In genomic region chr2:28632791-28633190, GRCh38 we compare ENCODE assay signal across 14 cellular contexts.
DNase-seq lines count a peak whose midpoint lies in the region; ATAC-seq and TF ChIP-seq lines count a peak whose summit lies in the region.
"Had no signal": no experiment of that assay in that cellular context is flagged by ENCODE, and none has a peak within 500 bp of the region (broad histone marks: within the 10 kb centered on the region; RNA-seq: fewer than 3 reads in every experiment).

No MANE protein-coding gene starts in this region.

- no peak overlapping the region for H4K5ac ChIP-seq in IMR-90 (ENCODE audit: low read depth, low read length)

- H3K56ac ChIP-seq in IMR-90 (ENCODE audit: extremely low read depth, insufficient read depth, low read length) = no peak overlapping the region

- no peak overlapping the region for H2BK12ac ChIP-seq in neuronal stem cell (ENCODE audit: low read length)

- no peaks in the 10 kb centered on the region for H3K27me3 ChIP-seq in IMR-90 (ENCODE audit: control insufficient read depth, insufficient read depth, low read length)
- no peaks in the 10 kb centered on the region for H3K27me3 ChIP-seq in ascending aorta
- no peaks in the 10 kb centered on the region for H3K27me3 ChIP-seq in neuronal stem cell (ENCODE audit: control insufficient read depth in 3 of 3, insufficient read depth in 3 of 3, low read depth in 1 of 3, low read length in 3 of 3)
- no peaks in the 10 kb centered on the region for H3K27me3 ChIP-seq in thoracic aorta (replicated peaks; ENCODE audit: insufficient read depth)
- H3K27me3 ChIP-seq: BLaER1 treated with 17β-estradiol and CSF1 and Interleukin-3, amounts not matched to agents 10 nM and 100 nM had no signal

- CTCF ChIA-PET in IMR-90 (lab: Yijun Ruan, JAX) = no interaction called here

- H4K8ac ChIP-seq in IMR-90 (ENCODE audit: low read depth in 2 of 2, low read length in 2 of 2) (no peak overlapping the region), neuronal stem cell (ENCODE audit: low read depth, low read length) (no peak overlapping the region)

- TF ChIP-seq RAD21 in IMR-90 (IDR thresholded peaks at IDR 0.05; ENCODE audit: low read length) = no peak

- H3K9ac ChIP-seq in IMR-90 (ENCODE audit: low read depth, low read length) (no peak overlapping the region), neuronal stem cell (ENCODE audit: low read depth, low read length, poor library complexity) (no peak overlapping the region)
- H3K9ac ChIP-seq: BLaER1 treated with 17β-estradiol and CSF1 and Interleukin-3, amounts not matched to agents 10 nM and 100 nM; KMS-11 had no signal

- BruUV-seq in IMR-90 (replicated peaks; lab: Mats Ljungman, UMichigan) = no TSS peak

- peak overlapping the region; percentile 29 for H2AFZ ChIP-seq in IMR-90 (replicated peaks; ENCODE audit: low read length, poor library complexity)
- H2AFZ ChIP-seq in neuronal stem cell (ENCODE audit: low read length) = no peak overlapping the region

- H4K20me1 ChIP-seq in IMR-90 (ENCODE audit: insufficient read depth, low read length) = no peaks in the 10 kb centered on the region
- H4K20me1 ChIP-seq: BLaER1 treated with 17β-estradiol and CSF1 and Interleukin-3, amounts not matched to agents 10 nM and 100 nM had no signal

- no peak overlapping the region for H3K4me2 ChIP-seq in IMR-90 (ENCODE audit: low read depth, low read length)
- H3K4me2 ChIP-seq in neuronal stem cell (ENCODE audit: insufficient read depth, low read length, poor library complexity, severe bottlenecking) = no peak overlapping the region
- H3K4me2 ChIP-seq: BLaER1 treated with 17β-estradiol and CSF1 and Interleukin-3, amounts not matched to agents 10 nM and 100 nM; KMS-11 had no signal

- peak overlapping the region; percentile 50 for H2AK9ac ChIP-seq in IMR-90 (replicated peaks; ENCODE audit: low read depth, low read length, poor library complexity)

- POLR2A ChIA-PET in IMR-90 (lab: Charles Lee; ENCODE audit: unreplicated experiment) = no interaction called here

- no peak overlapping the region for H2BK5ac ChIP-seq in IMR-90 (ENCODE audit: low read depth, low read length, poor library complexity, severe bottlenecking)
- H2BK5ac ChIP-seq in neuronal stem cell (ENCODE audit: low read length) = no peak overlapping the region

- dilution Hi-C loops in IMR-90 (cut with HindIII; ENCODE audit: low sequenced_read_pairs, unreplicated experiment) = no loop called here

- no peaks in the 10 kb centered on the region for H3K79me1 ChIP-seq in IMR-90 (ENCODE audit: low read depth in 1 of 2, low read length in 2 of 2)
- H3K79me1 ChIP-seq in neuronal stem cell (ENCODE audit: low read depth, low read length) = no peaks in the 10 kb centered on the region

- no peak overlapping the region for H3K18ac ChIP-seq in IMR-90 (ENCODE audit: low read depth, low read length)
- H3K18ac ChIP-seq in neuronal stem cell (ENCODE audit: low read length) = peak overlapping the region; percentile 41

- H3K4me1 ChIP-seq in IMR-90 (ENCODE audit: control insufficient read depth, insufficient read depth, low read length) (peaks cover 10% of the 10 kb centered on the region), ascending aorta (peaks cover 23 to 61% of the 10 kb centered on the region in 2 donors), neuronal stem cell (ENCODE audit: control insufficient read depth in 2 of 2, insufficient read depth in 1 of 2, low read depth in 1 of 2, low read length in 2 of 2) (peaks cover 8 to 13% of the 10 kb centered on the region in 2 donors), thoracic aorta (ENCODE audit: control insufficient read depth in 1 of 2, low read depth in 2 of 2) (peaks cover 47 to 94% of the 10 kb centered on the region in 2 donors)

- peaks cover 16% of the 10 kb centered on the region for H3K9me1 ChIP-seq in IMR-90 (ENCODE audit: insufficient read depth, low read length)

- H3K9me3 ChIP-seq in IMR-90 (ENCODE audit: control insufficient read depth, insufficient read depth, low read length) (no peaks in the 10 kb centered on the region), ascending aorta (no peaks in the 10 kb centered on the region), neuronal stem cell (replicated peaks in 1 of 2; ENCODE audit: control insufficient read depth in 2 of 2, insufficient read depth in 1 of 2, low read depth in 1 of 2, low read length in 2 of 2) (no peaks in the 10 kb centered on the region), thoracic aorta (no peaks in the 10 kb centered on the region)
- H3K9me3 ChIP-seq: BLaER1 treated with 17β-estradiol and CSF1 and Interleukin-3, amounts not matched to agents 10 nM and 100 nM had no signal

- intact Hi-C loops in IMR-90 (cut with micrococcal nuclease) (no loop called here), ascending aorta (cut with DNase I) (loop anchor here (10.0 kb wide), 1 partner anchor 238 kb away; the partner anchor contains the start of gene FOSL2)

- H3K14ac ChIP-seq in IMR-90 (replicated peaks; ENCODE audit: low read depth, low read length) = no peak overlapping the region
- H3K14ac ChIP-seq in neuronal stem cell (ENCODE audit: low read length) = no peak overlapping the region

- H3K4me3 ChIP-seq in IMR-90 (ENCODE audit: insufficient read depth, low read depth, low read length) = no peak overlapping the region
- no peak overlapping the region for H3K4me3 ChIP-seq in ascending aorta
- no peak overlapping the region for H3K4me3 ChIP-seq in neuronal stem cell (ENCODE audit: low read length in 2 of 2)
- H3K4me3 ChIP-seq in thoracic aorta = no peak overlapping the region
- H3K4me3 ChIP-seq: BLaER1 treated with 17β-estradiol and CSF1 and Interleukin-3, amounts not matched to agents 10 nM and 100 nM had no signal

- in situ Hi-C loops in IMR-90 (cut with MboI; ENCODE audit: low sequenced_read_pairs) = no loop called here

- H2BK20ac ChIP-seq in IMR-90 (ENCODE audit: low read depth, low read length) = no peak overlapping the region

- H3K36me3 ChIP-seq in IMR-90 (ENCODE audit: control insufficient read depth, insufficient read depth, low read length) (no peaks in the 10 kb centered on the region), ascending aorta (no peaks in the 10 kb centered on the region), neuronal stem cell (replicated peaks in 1 of 2; ENCODE audit: control insufficient read depth in 2 of 2, insufficient read depth in 2 of 2, low read length in 2 of 2) (no peaks in the 10 kb centered on the region), thoracic aorta (no peaks in the 10 kb centered on the region)

- H3K4ac ChIP-seq in IMR-90 (ENCODE audit: low read depth, low read length) = no peak overlapping the region
- no peak overlapping the region for H3K4ac ChIP-seq in neuronal stem cell (ENCODE audit: low read length)

- H3K23ac ChIP-seq in IMR-90 (ENCODE audit: low read depth, low read length) (no peak overlapping the region), neuronal stem cell (ENCODE audit: low read depth, low read length, poor library complexity) (no peak overlapping the region)

- no peak overlapping the region for H4K91ac ChIP-seq in IMR-90 (ENCODE audit: insufficient read depth, low read depth, low read length)
- H4K91ac ChIP-seq in neuronal stem cell (ENCODE audit: low read depth, low read length, poor library complexity) = no peak overlapping the region

- TF ChIP-seq CTCF in IMR-90 (conservative IDR thresholded peaks at IDR 0.05; ENCODE audit: low read depth, low read length) = no peak
- TF ChIP-seq CTCF in ascending aorta (IDR thresholded peaks at IDR 0.05) = no peak
- no peak for TF ChIP-seq CTCF in thoracic aorta (IDR thresholded peaks at IDR 0.05)

- H2BK15ac ChIP-seq in IMR-90 (ENCODE audit: low read depth, low read length) = no peak overlapping the region
- peak overlapping the region; percentile 22 for H2BK15ac ChIP-seq in neuronal stem cell (ENCODE audit: low read length)

- no CpG with 5 or more reads among the region's 6 CpGs for WGBS in IMR-90 (ENCODE audit: extremely low coverage in 2 of 2, insufficient read length in 1 of 2), 2 experiments
- WGBS in neuronal stem cell (ENCODE audit: extremely low coverage in 2 of 2, insufficient read length in 2 of 2, insufficient replicate concordance in 1 of 2), 2 donors = no CpG with 5 or more reads among the region's 6 CpGs

- DNase-seq in IMR-90 (no peak), ascending aorta (ENCODE audit: low spot score in 2 of 2) (no peak), neuronal stem cell (ENCODE audit: low spot score) (no peak), thoracic aorta (ENCODE audit: low spot score) (no peak), cerebellar nuclear complex (lab: John Stamatoyannopoulos, UW) (no peak)
- DNase-seq: CD8-positive, alpha-beta T cell; MV-4-11; NCI-H1694 treated with DMSO at 0.1 percent for 48 hours; NCI-H748 treated with DMSO at 0.1 percent for 48 hours; NK-92 treated with Interleukin-12 subunit alpha and Interleukin-12 subunit beta, amount 100 ng/mL, for 24 hours had no signal

- TF ChIP-seq POLR2A in IMR-90 (IDR thresholded peaks at IDR 0.05; ENCODE audit: low read depth, low read length) (no peak), GM18505 (IDR thresholded peaks at IDR 0.05; ENCODE audit: borderline replicate concordance, extremely low read depth, insufficient read depth, insufficient read length) (no peak)

- H2BK120ac ChIP-seq in IMR-90 (ENCODE audit: low read depth, low read length) = no peak overlapping the region
- H2BK120ac ChIP-seq in neuronal stem cell (ENCODE audit: low read depth, low read length) = no peak overlapping the region

- H3K27ac ChIP-seq in IMR-90 (ENCODE audit: insufficient read depth, low read length) = no peak overlapping the region
- H3K27ac ChIP-seq in ascending aorta = peak overlapping the region; percentile 29 to 94
- no peak overlapping the region for H3K27ac ChIP-seq in neuronal stem cell (replicated peaks; ENCODE audit: low read length)
- peak overlapping the region; percentile 99 to 100 for H3K27ac ChIP-seq in thoracic aorta
- H3K27ac ChIP-seq: BLaER1 treated with 17β-estradiol and CSF1 and Interleukin-3, amounts not matched to agents 10 nM and 100 nM; KMS-11 had no signal

- no peak for ATAC-seq in IMR-90 (ENCODE audit: low read depth)
- no peak for ATAC-seq in thoracic aorta (ENCODE audit: insufficient number of reproducible peaks, low FRiP score, low read depth)
- ATAC-seq in HG03378 (IDR thresholded peaks at IDR 0.05; ENCODE audit: unreplicated experiment) = no peak
- ATAC-seq in GM18505 (IDR thresholded peaks at IDR 0.05; ENCODE audit: unreplicated experiment) = no peak
- ATAC-seq: CD8-positive, alpha-beta T cell had no signal

- H2AK5ac ChIP-seq in IMR-90 (ENCODE audit: low read depth, low read length) (peak overlapping the region; percentile 36; the same call in 1 of the 2 replicates), neuronal stem cell (ENCODE audit: low read depth, low read length) (no peak overlapping the region)

TF ChIP-seq in IMR-90, 13 proteins besides CTCF, POLR2A, EP300 and RAD21 (continues in another document):
- TF ChIP-seq NFE2L2 (IDR thresholded peaks at IDR 0.05; ENCODE audit: low read depth, low read length) = no peak
- no peak for TF ChIP-seq RCOR1 (IDR thresholded peaks at IDR 0.05; ENCODE audit: insufficient replicate concordance, low read length)
- no peak for TF ChIP-seq FOS (IDR thresholded peaks at IDR 0.05; ENCODE audit: low read depth, low read length)
- no peak for TF ChIP-seq SMC3 (IDR thresholded peaks at IDR 0.05; ENCODE audit: low read depth, low read length)

Comparison
In these comparisons a context has a peak if more than half of its experiments do, and no peak if none do; other contexts are left out.
1. H3K27ac ChIP-seq: peak in ascending aorta (2 of 2) and thoracic aorta (2 of 2); none in IMR-90 (single experiment) and neuronal stem cell (single experiment).